13 cellular contexts compared by ENCODE assay signal in genomic region chr2:100470898-100471514, GRCh38. TPM values are rescaled to one million over a fixed set of nuclear protein-coding genes. Genes with fewer than 3 reads are reported as not detected.
DNase-seq lines count a peak whose midpoint lies in the region; ATAC-seq and TF ChIP-seq lines count a peak whose summit lies in the region.
"Had no signal": no experiment of that assay in that cellular context is flagged by ENCODE, and none has a peak within 500 bp of the region (broad histone marks: within the 10 kb centered on the region; RNA-seq: fewer than 3 reads in every experiment).

No MANE protein-coding gene starts in this region.

- no peaks in the 10 kb centered on the region for H3K79me2 ChIP-seq in hepatocyte

- peaks cover 14% of the 10 kb centered on the region for H3K9me3 Mint-ChIP-seq in WTC11
- H3K9me3 Mint-ChIP-seq: T-helper 2 cell treated with Interferon-gamma antibody and Interleukin-4, amounts not matched to agents 5 μg/mL and 100 μg/mL, for 36 hours had no signal

- no peaks in the 10 kb centered on the region for H3K27me3 ChIP-seq in hepatocyte

- DNase-seq in stimulated activated CD4-positive, alpha-beta T cell treated with anti-CD3 and anti-CD28 coated beads, Interleukin-15, amount 100 ng/mL, for 24 hours, result peak; percentile 29
- no peak for DNase-seq in stimulated activated CD4-positive, alpha-beta T cell treated with anti-CD3 and anti-CD28 coated beads, Interleukin-2, amount 100 ng/mL, for 48 hours
- peak; percentile 80 for DNase-seq in WTC11 (ENCODE audit: low spot score)
- peak; percentile 59 for DNase-seq in hepatocyte (ENCODE audit: low spot score)
- no peak for DNase-seq in GM19238 (ENCODE audit: insufficient read length, low spot score)
- DNase-seq in NCI-H1105 (lab: John Stamatoyannopoulos, UW), result no peak
- DNase-seq in hippocampal formation (lab: John Stamatoyannopoulos, UW), result no peak
- DNase-seq: CD4-positive, CD25-positive, alpha-beta regulatory T cell; NCI-H69 had no signal

- H3K4me2 ChIP-seq in hepatocyte, result no peak overlapping the region

- H4K20me1 ChIP-seq in hepatocyte (ENCODE audit: insufficient read depth, poor library complexity, severe bottlenecking), result no peaks in the 10 kb centered on the region

- no peaks in the 10 kb centered on the region for H3K4me1 Mint-ChIP-seq in WTC11
- H3K4me1 Mint-ChIP-seq: CD4-positive, CD25-positive, alpha-beta regulatory T cell had no signal

- no peak overlapping the region for H2AFZ ChIP-seq in hepatocyte

- no peaks in the 10 kb centered on the region for H3K9me2 ChIP-seq in hepatocyte (replicated peaks; ENCODE audit: insufficient read depth)

- H3K36me3 Mint-ChIP-seq in WTC11, result no peaks in the 10 kb centered on the region
- H3K36me3 Mint-ChIP-seq: activated naive CD8-positive, alpha-beta T cell; CD4-positive, CD25-positive, alpha-beta regulatory T cell had no signal

- no peak for TF ChIP-seq CTCF in WTC11 (IDR thresholded peaks at IDR 0.05)
- no peak for TF ChIP-seq CTCF in hepatocyte (IDR thresholded peaks at IDR 0.05; ENCODE audit: poor library complexity)

- H3K36me3 ChIP-seq in hepatocyte (replicated peaks; ENCODE audit: insufficient read depth, low read depth), result no peaks in the 10 kb centered on the region

- peak; percentile 96 for ATAC-seq in WTC11
- ATAC-seq in HG03135 (IDR thresholded peaks at IDR 0.05; ENCODE audit: unreplicated experiment), result no peak

- CTCF ChIA-PET in WTC11 (lab: Charles Lee), result interaction anchor here (1.0 to 1.7 kb wide), 3 partner anchors 49 to 208 kb away, joined by 3 to 5 read pairs (median 3); no protein-coding TSS in a partner anchor

- POLR2A ChIA-PET in WTC11 (lab: Charles Lee), result no interaction called here

- H3K27ac Mint-ChIP-seq in WTC11, result no peak overlapping the region
- H3K27ac Mint-ChIP-seq: activated naive CD8-positive, alpha-beta T cell; CD4-positive, CD25-positive, alpha-beta regulatory T cell; T-helper 2 cell treated with Interferon-gamma antibody and Interleukin-4, amounts not matched to agents 5 μg/mL and 100 μg/mL, for 36 hours had no signal

- H3K4me3 Mint-ChIP-seq in WTC11, result no peak overlapping the region
- H3K4me3 Mint-ChIP-seq: activated naive CD8-positive, alpha-beta T cell; CD4-positive, CD25-positive, alpha-beta regulatory T cell; T-helper 2 cell treated with Interferon-gamma antibody and Interleukin-4, amounts not matched to agents 5 μg/mL and 100 μg/mL, for 36 hours had no signal

- 27% methylated on average over 16 of the region's 16 CpGs for WGBS in hepatocyte (ENCODE audit: low lambda C conversion rate, missing lambda C conversion rate)

- H3K4me3 ChIP-seq in hepatocyte, result no peak overlapping the region

- H3K4me1 ChIP-seq in hepatocyte (ENCODE audit: insufficient read depth), result no peaks in the 10 kb centered on the region

- H3K27ac ChIP-seq in hepatocyte, result no peak overlapping the region

- no peaks in the 10 kb centered on the region for H3K9me3 ChIP-seq in hepatocyte (ENCODE audit: low read depth)

- H3K27me3 Mint-ChIP-seq in WTC11 (ENCODE audit: low read depth), result peaks cover 14% of the 10 kb centered on the region

TF ChIP-seq in WTC11, 78 proteins besides CTCF, POLR2A, EP300 and RAD21 (continues in another document):
- TF ChIP-seq FOXK1 (CRISPR knock-in tag; IDR thresholded peaks at IDR 0.05) (peak; percentile 39; the same call in 1 of the 2 replicates), ZNF263 (CRISPR knock-in tag; IDR thresholded peaks at IDR 0.05; ENCODE audit: low read depth) (no peak), ZNF232 (CRISPR knock-in tag; IDR thresholded peaks at IDR 0.05) (peak; percentile 57; the same call in 1 of the 2 replicates), FOXP4 (CRISPR knock-in tag; IDR thresholded peaks at IDR 0.05) (peak; percentile 78), EMX1 (CRISPR knock-in tag; IDR thresholded peaks at IDR 0.05) (no peak), NFATC4 (CRISPR knock-in tag; IDR thresholded peaks at IDR 0.05) (no peak), CREM (CRISPR knock-in tag; IDR thresholded peaks at IDR 0.05) (peak; percentile 39; the same call in 1 of the 2 replicates), NFYB (CRISPR knock-in tag; conservative IDR thresholded peaks at IDR 0.05; ENCODE audit: low read depth) (0 out of 2 replicates have a peak, but pooled peaks have one; percentile 26), ATF6 (CRISPR knock-in tag; IDR thresholded peaks at IDR 0.05) (no peak), TEAD1 (CRISPR knock-in tag; IDR thresholded peaks at IDR 0.05) (peak; percentile 89), SMAD3 (CRISPR knock-in tag; IDR thresholded peaks at IDR 0.05; ENCODE audit: borderline replicate concordance) (0 out of 2 replicates have a peak, but pooled peaks have one; percentile 22), AR (CRISPR knock-in tag; IDR thresholded peaks at IDR 0.05) (no peak), NR1H2 (CRISPR knock-in tag; IDR thresholded peaks at IDR 0.05) (no peak), JUN (CRISPR knock-in tag; IDR thresholded peaks at IDR 0.05) (peak; percentile 84; the same call in 1 of the 2 replicates), PRRX2 (CRISPR knock-in tag; IDR thresholded peaks at IDR 0.05) (no peak), MYBL2 (CRISPR knock-in tag; IDR thresholded peaks at IDR 0.05) (peak; percentile 64; the same call in 1 of the 2 replicates)

RNA-seq across cellular contexts. Expression of gene NMS, which starts 0.7 kb away (rescaled TPM):
- total RNA-seq in WTC11 (2021) (not detected in 3 replicates), hepatocyte (not detected in 2 replicates)
- polyA plus RNA-seq in hepatocyte, result not detected in 2 replicates
- total RNA-seq: CD4-positive, CD25-positive, alpha-beta regulatory T cell; temporal lobe had no signal
- polyA plus RNA-seq: CD4-positive, CD25-positive, alpha-beta regulatory T cell had no signal

RNA-seq across cellular contexts. Expression of gene CHST10, which starts 53.5 kb away (rescaled TPM):
- total RNA-seq in WTC11 (2021), result 19.9 to 24.4 TPM (median 21.6 TPM) in 3 replicates
- 14.3 and 15.3 TPM in 2 replicates for total RNA-seq in hepatocyte
- polyA plus RNA-seq in hepatocyte, result 8.0 and 11.9 TPM in 2 replicates

Comparison
In these comparisons a context has a peak if more than half of its experiments do, and no peak if none do; other contexts are left out.
1. DNase-seq: peak in stimulated activated CD4-positive, alpha-beta T cell treated with anti-CD3 and anti-CD28 coated beads, Interleukin-15, amount 100 ng/mL, for 24 hours (single experiment), WTC11 (single experiment) and hepatocyte (single experiment); none in stimulated activated CD4-positive, alpha-beta T cell treated with anti-CD3 and anti-CD28 coated beads, Interleukin-2, amount 100 ng/mL, for 48 hours (0 of 2), GM19238 (single experiment), NCI-H1105 (single experiment) and hippocampal formation (0 of 2).